21 cellular contexts compared by ENCODE assay signal in genomic region chr7:128204455-128204854, GRCh38. TPM values are rescaled to one million over a fixed set of nuclear protein-coding genes. Genes with fewer than 3 reads are reported as not detected.
DNase-seq lines count a peak whose midpoint lies in the region; ATAC-seq, FAIRE-seq and TF ChIP-seq lines count a peak whose summit lies in the region.
"Had no signal": no experiment of that assay in that cellular context is flagged by ENCODE, and none has a peak within 500 bp of the region (broad histone marks: within the 10 kb centered on the region; RNA-seq: fewer than 3 reads in every experiment).

No MANE protein-coding gene starts in this region.

- H3K4me1 ChIP-seq in K562 (replicated peaks in 1 of 2; ENCODE audit: control insufficient read depth in 2 of 2, insufficient read depth in 2 of 2, low read length in 2 of 2), result peaks cover 11 to 41% of the 10 kb centered on the region in 2 experiments; a peak in 4 of 5 replicates
- H3K4me1 ChIP-seq in uterus, result no peaks in the 10 kb centered on the region

- peak; percentile 63 for ATAC-seq in K562

- CTCF ChIA-PET in K562 (lab: Yijun Ruan, JAX; ENCODE audit: low intra/inter-chr PET ratio), result no interaction called here

- H3K4me2 ChIP-seq in K562 (ENCODE audit: insufficient read depth, low read length), result peak overlapping the region; percentile 41; the same call in 1 of the 2 replicates

- no peaks in the 10 kb centered on the region; the same call in 1 of the 2 replicates for H3K9me3 ChIP-seq in K562 (replicated peaks; ENCODE audit: control insufficient read depth, insufficient read depth, low read depth, low read length)
- no peaks in the 10 kb centered on the region for H3K9me3 ChIP-seq in uterus

- H3K36me3 ChIP-seq in K562 (ENCODE audit: control insufficient read depth, insufficient read depth, low read length) (no peaks in the 10 kb centered on the region), uterus (no peaks in the 10 kb centered on the region)

- no peak overlapping the region; the same call in 1 of the 3 replicates for H3K27ac ChIP-seq in K562 (ENCODE audit: extremely low read depth, low read depth, low read length)
- H3K27ac ChIP-seq in uterus, result no peak overlapping the region

- WGBS in K562 (ENCODE audit: insufficient coverage, low coverage, missing lambda C conversion rate), result under 1% methylated on average over 5 of the region's 5 CpGs

- H3K9ac ChIP-seq in K562 (ENCODE audit: insufficient read depth in 1 of 2, low read depth in 2 of 2, low read length in 2 of 2), result no peak overlapping the region

- TF ChIP-seq RAD21 in K562 (CRISPR knock-in tag; conservative IDR thresholded peaks at IDR 0.05 in 1 of 2, IDR thresholded peaks at IDR 0.05 in 1 of 2), result no peak

- DNase-seq in OCI-M1 (lab: John Stamatoyannopoulos, UW), result peak; percentile 10
- DNase-seq in K562 (ENCODE audit: extremely low read depth in 1 of 4, low spot score in 3 of 4), result peak; percentile 58 to 82 (median 68)
- peak; percentile 30 to 73 for DNase-seq in erythroblast (lab: John Stamatoyannopoulos, UW)
- DNase-seq in stimulated activated CD4-positive, alpha-beta T cell treated with anti-CD3 and anti-CD28 coated beads, Interleukin-12 subunit alpha, Interleukin-12 subunit beta, amount 100 ng/mL, for 4 hours, result no peak
- DNase-seq in uterus, result no peak
- DNase-seq in GOT3 (lab: John Stamatoyannopoulos, UW), result no peak
- DNase-seq: C1 segment of cervical spinal cord; Calu3; CD4-positive, alpha-beta memory T cell; COR-L47; DMS79 treated with DMSO at 0.1 percent for 48 hours; GF-D8; H7; HFFc6 had no signal

- BruUV-seq in K562 (replicated peaks; lab: Mats Ljungman, UMichigan), result no TSS peak

- peak; percentile 74 for FAIRE-seq in K562 (lab: Jason Lieb, UNC)
- FAIRE-seq: GM12891, GM18507, H1 had no signal

- H2AFZ ChIP-seq in K562 (ENCODE audit: low read depth, low read length), result no peak overlapping the region; the same call in 1 of the 2 replicates

- H3K9me1 ChIP-seq in K562 (ENCODE audit: control insufficient read depth, insufficient read depth, low read length), result no peaks in the 10 kb centered on the region

- in situ Hi-C loops in K562 (cut with MboI), result no loop called here

- H3K79me2 ChIP-seq in K562 (ENCODE audit: control insufficient read depth, insufficient read depth, low read length), result no peaks in the 10 kb centered on the region

- TF ChIP-seq CTCF in K562 (IDR thresholded peaks at IDR 0.05 in 2 of 3, conservative IDR thresholded peaks at IDR 0.05 in 1 of 3; ENCODE audit: insufficient read depth in 2 of 3, low read depth in 1 of 3, low read length in 3 of 3) (no peak), uterus (IDR thresholded peaks at IDR 0.05) (no peak)

- H3K27me3 ChIP-seq in K562 (ENCODE audit: control insufficient read depth in 2 of 2, insufficient read depth in 2 of 2, low read length in 2 of 2), result peaks cover 8 to 64% of the 10 kb centered on the region in 2 experiments; a peak in 4 of 5 replicates
- peaks cover 3 to 14% of the 10 kb centered on the region in 2 donors for H3K27me3 ChIP-seq in uterus

- TF ChIP-seq EP300 in K562 (IDR thresholded peaks at IDR 0.05; ENCODE audit: low read length), result peak; percentile 86

- TF ChIP-seq POLR2A in K562 (conservative IDR thresholded peaks at IDR 0.05), result no peak
- no peak for TF ChIP-seq POLR2A in erythroblast (IDR thresholded peaks at IDR 0.05; ENCODE audit: low read length)
- no peak for TF ChIP-seq POLR2A in uterus (IDR thresholded peaks at IDR 0.05)

- intact Hi-C loops in K562 (cut with micrococcal nuclease), result loop anchor here (10.0 kb wide), 3 partner anchors 250 to 1400 kb away; no protein-coding TSS in a partner anchor
- intact Hi-C loops in uterus (cut with DNase I; ENCODE audit: low total_unique reads), result loop anchor here (10.0 kb wide), 1 partner anchor 490 kb away; no protein-coding TSS in a partner anchor

- H4K20me1 ChIP-seq in K562 (replicated peaks; ENCODE audit: control insufficient read depth, insufficient read depth, low read length), result peaks cover 5% of the 10 kb centered on the region; the same call in 1 of the 2 replicates

- no peak overlapping the region for H3K4me3 ChIP-seq in K562
- H3K4me3 ChIP-seq in uterus, result no peak overlapping the region

- POLR2A ChIA-PET in K562 (lab: Yijun Ruan, JAX), result interaction anchor here (0.6 kb wide), 1 partner anchor 776 kb away, joined by 3 read pairs; no protein-coding TSS in a partner anchor

TF ChIP-seq in K562, 482 proteins besides CTCF, POLR2A, EP300 and RAD21 (continues in another document):
- TF ChIP-seq MTA2 (IDR thresholded peaks at IDR 0.05; ENCODE audit: low read depth) (peak; percentile 89), SFPQ (IDR thresholded peaks at IDR 0.05; ENCODE audit: low read depth, low read length) (no peak), KAT2B (IDR thresholded peaks at IDR 0.05; ENCODE audit: low read depth, low read length) (no peak), ZNF217 (CRISPR knock-in tag; IDR thresholded peaks at IDR 0.05) (no peak), ZBTB8A (IDR thresholded peaks at IDR 0.05; ENCODE audit: partially characterized antibody) (no peak), SETDB1 (IDR thresholded peaks at IDR 0.05; ENCODE audit: low read length) (no peak), GATA2 (CRISPR knock-in tag; IDR thresholded peaks at IDR 0.05) (peak; percentile 76), NCOA2 (IDR thresholded peaks at IDR 0.05; ENCODE audit: partially characterized antibody in 2 of 2) (no peak), CCNT2 (IDR thresholded peaks at IDR 0.05; ENCODE audit: borderline replicate concordance, extremely low read depth, insufficient read length, low read depth, low read length) (peak; percentile 43), SRSF1 (IDR thresholded peaks at IDR 0.05; ENCODE audit: low read depth, low read length) (no peak), TARDBP (IDR thresholded peaks at IDR 0.05) (no peak), SMAD4 (CRISPR knock-in tag; conservative IDR thresholded peaks at IDR 0.05) (peak; percentile 53), CBFB (CRISPR knock-in tag; IDR thresholded peaks at IDR 0.05) (no peak), MAFK (IDR thresholded peaks at IDR 0.05; ENCODE audit: low read length) (no peak), RBM34 (IDR thresholded peaks at IDR 0.05; ENCODE audit: borderline replicate concordance, insufficient read depth, low read length) (no peak), TAF15 (IDR thresholded peaks at IDR 0.05; ENCODE audit: low read depth, low read length) (no peak), SMAD3 (CRISPR knock-in tag; conservative IDR thresholded peaks at IDR 0.05) (no peak), RBM15 (IDR thresholded peaks at IDR 0.05; ENCODE audit: insufficient read depth, low read length) (no peak), CGGBP1 (CRISPR knock-in tag; IDR thresholded peaks at IDR 0.05) (no peak), ELF4 (CRISPR knock-in tag; IDR thresholded peaks at IDR 0.05) (no peak), ZBTB9 (CRISPR knock-in tag; IDR thresholded peaks at IDR 0.05) (no peak), BRD4 (IDR thresholded peaks at IDR 0.05) (no peak), POLR2G (IDR thresholded peaks at IDR 0.05; ENCODE audit: low read depth, low read length) (no peak)

RNA-seq across cellular contexts. Expression of gene LEP, which starts 36.6 kb away (rescaled TPM):
- total RNA-seq in K562 (2011; cell fraction: chromatin; rRNA removed; ENCODE audit: low replicate concordance), result not detected in 2 replicates
- not detected in 2 replicates for total RNA-seq in K562 (2011; cell fraction: nucleolus; rRNA removed)
- not detected in 2 replicates for total RNA-seq in K562 (2011; cell fraction: nucleoplasm; rRNA removed)
- total RNA-seq in K562 (2014; rRNA removed) (not detected in 2 replicates), K562 (2014; rRNA removed; fragmentation: Illumina TruSeq; extraction: Trizol) (not detected in 2 replicates), K562 (2015; rRNA removed; fragmentation: Illumina TruSeq; extraction: Trizol) (not detected in 2 replicates), K562 (2021) (not detected in 2 replicates), uterus (not detected)
- polyA plus RNA-seq in K562 (2011; rRNA removed) (not detected in 2 replicates), K562 (2014; fragmentation: Illumina TruSeq; extraction: Trizol) (not detected in 2 replicates), K562 (2014; fragmentation: Nextera tagmentation; extraction: Ambion mirVana) (not detected), K562 (2014; rRNA removed) (not detected in 2 replicates)
- not detected in 2 replicates for polyA plus RNA-seq in K562 (2011; cell fraction: cytosol; rRNA removed)
- not detected in 2 replicates for polyA plus RNA-seq in K562 (2011; cell fraction: nucleus; rRNA removed)
- polyA plus RNA-seq in K562 (2012), result 0.04 and 0.06 TPM in 2 replicates
- polyA minus RNA-seq in K562 (2011; rRNA and poly(A)+ RNA removed), result not detected in 2 replicates
- not detected in 2 replicates for polyA minus RNA-seq in K562 (2011; cell fraction: cytosol; rRNA and poly(A)+ RNA removed)
- polyA minus RNA-seq in K562 (2011; cell fraction: nucleus; rRNA and poly(A)+ RNA removed), result not detected in 2 replicates
- total RNA-seq: A172; A673; Calu3; CD4-positive, alpha-beta memory T cell; Daoy; G401; H1; H7; HFFc6 had no signal
- polyA plus RNA-seq: CD4-positive, alpha-beta memory T cell; H1 had no signal

Comparison
In these comparisons a context has a peak if more than half of its experiments do, and no peak if none do; other contexts are left out.
1. DNase-seq: peak in OCI-M1 (single experiment), K562 (4 of 4) and erythroblast (2 of 2); none in stimulated activated CD4-positive, alpha-beta T cell treated with anti-CD3 and anti-CD28 coated beads, Interleukin-12 subunit alpha, Interleukin-12 subunit beta, amount 100 ng/mL, for 4 hours (single experiment), uterus (0 of 2) and GOT3 (single experiment).